In genomic region chr19:1265611-1266115, GRCh38 we compare ENCODE assay signal across 8 cellular contexts. TPM values are rescaled to one million over a fixed set of nuclear protein-coding genes. Genes with fewer than 3 reads are reported as not detected.
DNase-seq lines count a peak whose midpoint lies in the region; ATAC-seq and TF ChIP-seq lines count a peak whose summit lies in the region.

No MANE protein-coding gene starts in this region.

- peaks cover 2% of the 10 kb centered on the region for H3K36me3 ChIP-seq in osteoblast (ENCODE audit: insufficient read depth, low read length)

- H3K4me3 ChIP-seq in AG10803 (ENCODE audit: low read length), result peak overlapping the region; percentile 63
- H3K4me3 ChIP-seq in HL-60 (replicated peaks; ENCODE audit: insufficient read depth, low read length), result peak overlapping the region; percentile 48
- H3K4me3 ChIP-seq in osteoblast (ENCODE audit: insufficient read depth, low read length), result peak overlapping the region; percentile 68

- H3K27ac ChIP-seq in HL-60 (replicated peaks) (no peak overlapping the region), osteoblast (ENCODE audit: low read depth, low read length) (peak overlapping the region; percentile 80)

- peaks cover 64% of the 10 kb centered on the region for H3K4me1 ChIP-seq in osteoblast (ENCODE audit: insufficient read depth, low read length)

- H3K4me2 ChIP-seq in osteoblast (ENCODE audit: insufficient read depth, low read length), result peak overlapping the region; percentile 84

- TF ChIP-seq CTCF in AG10803 (conservative IDR thresholded peaks at IDR 0.05; ENCODE audit: low read length), result no peak
- TF ChIP-seq CTCF in HL-60 (IDR thresholded peaks at IDR 0.05; ENCODE audit: insufficient read depth, low read length), result no peak
- no peak for TF ChIP-seq CTCF in osteoblast (IDR thresholded peaks at IDR 0.05; ENCODE audit: extremely low read depth, low read depth, low read length)

- DNase-seq in AG10803 (ENCODE audit: low read depth), result peak; percentile 94
- peak in 1 of 2 experiments; percentile 85 for DNase-seq in HL-60 (ENCODE audit: low read depth in 1 of 2, low spot score in 1 of 2)
- DNase-seq in activated T-cell treated with anti-CD3 and anti-CD28 coated beads, Interleukin-2, amount 50 U/mL, for 48 hours, result peak; percentile 67 to 73
- peak; percentile 72 for DNase-seq in fibroblast of peridontal ligament (ENCODE audit: extremely low read depth)
- DNase-seq in osteoblast (ENCODE audit: insufficient read length, low spot score, missing footprints), result peak; percentile 99
- no peak for DNase-seq in NCI-H2107 (lab: John Stamatoyannopoulos, UW)

- H4K20me1 ChIP-seq in osteoblast (ENCODE audit: insufficient read depth, low read length), result peaks cover 11% of the 10 kb centered on the region

- H3K79me2 ChIP-seq in osteoblast (ENCODE audit: insufficient read depth, low read length), result peaks cover 18% of the 10 kb centered on the region

- H3K27me3 ChIP-seq in HL-60 (ENCODE audit: insufficient read depth, poor library complexity, severe bottlenecking) (no peaks in the 10 kb centered on the region), osteoblast (ENCODE audit: insufficient read depth, low read length) (no peaks in the 10 kb centered on the region)

- H2AFZ ChIP-seq in osteoblast (ENCODE audit: low read length), result no peak overlapping the region

- H3K9me3 ChIP-seq in osteoblast (ENCODE audit: low read depth, low read length), result no peaks in the 10 kb centered on the region

- ATAC-seq in HG03025 (IDR thresholded peaks at IDR 0.05; ENCODE audit: low FRiP score, unreplicated experiment) (no peak), HG02798 (IDR thresholded peaks at IDR 0.05; ENCODE audit: poor library complexity, unreplicated experiment) (no peak)

RNA-seq across cellular contexts. Expression of gene CIRBP, which starts 3.5 kb away (rescaled TPM):
- total RNA-seq in osteoblast, result 300 and 380 TPM in 2 replicates

RNA-seq across cellular contexts. Expression of gene FAM174C, which starts 9.7 kb away (rescaled TPM):
- total RNA-seq in osteoblast, result 21.8 and 25.0 TPM in 2 replicates

RNA-seq across cellular contexts. Expression of gene MIDN, which starts 17.3 kb away (rescaled TPM):
- 14.4 and 19.9 TPM in 2 replicates for total RNA-seq in osteoblast

RNA-seq across cellular contexts. Expression of gene EFNA2, which starts 20.0 kb away (rescaled TPM):
- total RNA-seq in osteoblast, result not detected in 2 replicates

RNA-seq across cellular contexts. Expression of gene ATP5F1D, which starts 24.1 kb away (rescaled TPM):
- total RNA-seq in osteoblast, result 12.4 and 13.8 TPM in 2 replicates
